37 cellular contexts compared by ENCODE assay signal in genomic region chr7:85456254-85456653, GRCh38.
"Had no signal": no experiment of that assay in that cellular context is flagged by ENCODE, and none has a peak within 500 bp of the region (broad histone marks: within the 10 kb centered on the region; RNA-seq: fewer than 3 reads in every experiment).

No MANE protein-coding gene starts in this region.

- H3K9me3 Mint-ChIP-seq: activated naive CD4-positive, alpha-beta T cell treated with anti-CD3 and anti-CD28 coated beads for 36 hours; activated naive CD8-positive, alpha-beta T cell treated with anti-CD3 and anti-CD28 coated beads for 36 hours; brain; nephron progenitor cell; stimulated activated effector memory CD8-positive, alpha-beta T cell treated with anti-CD3 and anti-CD28 coated beads, Interleukin-12 subunit alpha, Interleukin-12 subunit beta, amount 100 ng/mL, for 72 hours; stimulated activated naive CD8-positive, alpha-beta T cell treated with anti-CD3 and anti-CD28 coated beads, Interleukin-15, amount 100 ng/mL, for 72 hours had no signal

- ATAC-seq: left cardiac atrium; left ventricle myocardium superior; sciatic nerve; stimulated activated effector memory CD8-positive, alpha-beta T cell treated with anti-CD3 and anti-CD28 coated beads, Interleukin-12 subunit alpha, Interleukin-12 subunit beta, amount 100 ng/mL, for 72 hours; stimulated activated naive CD8-positive, alpha-beta T cell treated with anti-CD3 and anti-CD28 coated beads, Interleukin-15, amount 100 ng/mL, for 72 hours had no signal

- H3K27ac ChIP-seq: adrenal gland, ascending aorta, cardiac muscle cell, coronary artery, dorsolateral prefrontal cortex, neutrophil, ovary, skin epidermis, thyroid gland, upper lobe of left lung, vagina, VCaP had no signal

- H3K4me1 Mint-ChIP-seq: activated naive CD8-positive, alpha-beta T cell treated with anti-CD3 and anti-CD28 coated beads for 36 hours; brain; nephron progenitor cell; stimulated activated effector memory CD8-positive, alpha-beta T cell treated with anti-CD3 and anti-CD28 coated beads, Interleukin-12 subunit alpha, Interleukin-12 subunit beta, amount 100 ng/mL, for 72 hours; stimulated activated naive CD8-positive, alpha-beta T cell treated with anti-CD3 and anti-CD28 coated beads, Interleukin-15, amount 100 ng/mL, for 72 hours had no signal

- H3K36me3 Mint-ChIP-seq: activated naive CD8-positive, alpha-beta T cell treated with anti-CD3 and anti-CD28 coated beads for 36 hours; brain; stimulated activated effector memory CD8-positive, alpha-beta T cell treated with anti-CD3 and anti-CD28 coated beads, Interleukin-12 subunit alpha, Interleukin-12 subunit beta, amount 100 ng/mL, for 72 hours had no signal

- FAIRE-seq: endothelial cell of umbilical vein, keratinocyte, TTC549 had no signal

- H3K4me3 Mint-ChIP-seq: activated naive CD4-positive, alpha-beta T cell treated with anti-CD3 and anti-CD28 coated beads for 36 hours; activated naive CD8-positive, alpha-beta T cell treated with anti-CD3 and anti-CD28 coated beads for 36 hours; brain; nephron progenitor cell; stimulated activated effector memory CD8-positive, alpha-beta T cell treated with anti-CD3 and anti-CD28 coated beads, Interleukin-12 subunit alpha, Interleukin-12 subunit beta, amount 100 ng/mL, for 72 hours; stimulated activated naive CD8-positive, alpha-beta T cell treated with anti-CD3 and anti-CD28 coated beads, Interleukin-15, amount 100 ng/mL, for 72 hours had no signal

- H3K27me3 Mint-ChIP-seq: activated naive CD8-positive, alpha-beta T cell treated with anti-CD3 and anti-CD28 coated beads for 36 hours; progenitor cell of endocrine pancreas; stimulated activated naive CD8-positive, alpha-beta T cell treated with anti-CD3 and anti-CD28 coated beads, Interleukin-15, amount 100 ng/mL, for 72 hours had no signal

- H3K9me3 ChIP-seq: adrenal gland, ascending aorta, neutrophil, ovary, thyroid gland, upper lobe of left lung, vagina had no signal

- H3K4me1 ChIP-seq: adrenal gland, ascending aorta, thyroid gland, upper lobe of left lung, vagina had no signal

- H3K27me3 ChIP-seq: adrenal gland, ascending aorta, cardiac muscle cell, neutrophil, ovary, thyroid gland, upper lobe of left lung, vagina had no signal

- H3K27ac Mint-ChIP-seq: activated naive CD4-positive, alpha-beta T cell treated with anti-CD3 and anti-CD28 coated beads for 36 hours; activated naive CD8-positive, alpha-beta T cell treated with anti-CD3 and anti-CD28 coated beads for 36 hours; brain; nephron progenitor cell; progenitor cell of endocrine pancreas; stimulated activated effector memory CD8-positive, alpha-beta T cell treated with anti-CD3 and anti-CD28 coated beads, Interleukin-12 subunit alpha, Interleukin-12 subunit beta, amount 100 ng/mL, for 72 hours; stimulated activated naive CD8-positive, alpha-beta T cell treated with anti-CD3 and anti-CD28 coated beads, Interleukin-15, amount 100 ng/mL, for 72 hours had no signal

- H3K36me3 ChIP-seq: adrenal gland, ascending aorta, cardiac muscle cell, neutrophil, ovary, thyroid gland, upper lobe of left lung, vagina had no signal

- H3K4me3 ChIP-seq: adrenal gland, ascending aorta, cardiac muscle cell, coronary artery, dorsolateral prefrontal cortex, ovary, skin epidermis, thyroid gland, upper lobe of left lung, vagina had no signal

- DNase-seq: activated CD4-positive, alpha-beta T cell treated with anti-CD3 and anti-CD28 coated beads for 4 hours; activated CD4-positive, alpha-beta T cell treated with anti-CD3 and anti-CD28 coated beads, Interleukin-2, amount 50 U/mL, for 4 hours; activated effector memory CD4-positive, alpha-beta T cell treated with anti-CD3 and anti-CD28 coated beads, Interleukin-2, amount 50 U/mL, for 16 hours; activated naive CD4-positive, alpha-beta T cell treated with anti-CD3 and anti-CD28 coated beads for 36 hours; activated naive CD8-positive, alpha-beta T cell treated with anti-CD3 and anti-CD28 coated beads for 36 hours; activated T-cell treated with anti-CD3 and anti-CD28 coated beads for 4 hours; adrenal gland; cerebellar nuclear complex; dorsolateral prefrontal cortex; effector memory CD4-positive, alpha-beta T cell; head of caudate nucleus; hippocampal formation; left cardiac atrium; left ventricle myocardium superior; mammary epithelial cell; nephron progenitor cell; ovary; stimulated activated CD4-positive, alpha-beta T cell treated with anti-CD3 and anti-CD28 coated beads, Interleukin-4, amount 100 ng/mL, for 24 hours; stimulated activated naive CD8-positive, alpha-beta T cell treated with anti-CD3 and anti-CD28 coated beads, Interleukin-15, amount 100 ng/mL, for 72 hours; substantia nigra; T-helper 9 cell; thyroid gland; upper lobe of left lung had no signal
